In genomic region chr15:78991476-78991875, GRCh38 we compare ENCODE assay signal across 29 cellular contexts. TPM values are rescaled to one million over a fixed set of nuclear protein-coding genes. Genes with fewer than 3 reads are reported as not detected.
A peak's percentile ranks its signal among the peaks of the same experiment; 100 is the strongest.
DNase-seq lines count a peak whose midpoint lies in the region; ATAC-seq and TF ChIP-seq lines count a peak whose summit lies in the region.
"Had no signal": no experiment of that assay in that cellular context is flagged by ENCODE, and none has a peak within 500 bp of the region (broad histone marks: within the 10 kb centered on the region; RNA-seq: fewer than 3 reads in every experiment).

No MANE protein-coding gene starts in this region.

- TF ChIP-seq CTCF in RWPE1 (conservative IDR thresholded peaks at IDR 0.05; ENCODE audit: low read depth) (no peak), fibroblast of villous mesenchyme (IDR thresholded peaks at IDR 0.05; ENCODE audit: insufficient read depth, low read depth, low read length) (no peak), neural progenitor cell (IDR thresholded peaks at IDR 0.05) (no peak)

- H3K9ac ChIP-seq in neuronal stem cell (ENCODE audit: low read depth, low read length, poor library complexity) = no peak overlapping the region
- no peak overlapping the region for H3K9ac ChIP-seq in neural progenitor cell

- H3K27ac Mint-ChIP-seq in neural progenitor cell = no peak overlapping the region
- H3K27ac Mint-ChIP-seq: activated CD4-positive, alpha-beta T cell treated with anti-CD3 and anti-CD28 coated beads, Interleukin-2, amount 10 ng/mL, durations not matched to agents 7 days and 5 days; activated T-cell treated with anti-CD3 and anti-CD28 coated beads, Interleukin-2, amount 50 U/mL, for 72 hours had no signal

- no peak overlapping the region for H3K14ac ChIP-seq in neuronal stem cell (ENCODE audit: low read length)

- H3K4me2 ChIP-seq in neuronal stem cell (ENCODE audit: insufficient read depth, low read length, poor library complexity, severe bottlenecking) = no peak overlapping the region
- no peak overlapping the region for H3K4me2 ChIP-seq in neural progenitor cell

- H3K4ac ChIP-seq in neuronal stem cell (ENCODE audit: low read length) = no peak overlapping the region

- no peak overlapping the region for H3K23ac ChIP-seq in neuronal stem cell (ENCODE audit: low read depth, low read length, poor library complexity)

- H3K36me3 ChIP-seq in neuronal stem cell (replicated peaks in 1 of 2; ENCODE audit: control insufficient read depth in 2 of 2, insufficient read depth in 2 of 2, low read length in 2 of 2) = no peaks in the 10 kb centered on the region
- no peaks in the 10 kb centered on the region for H3K36me3 ChIP-seq in neural progenitor cell
- H3K36me3 ChIP-seq: heart right ventricle, tibial artery had no signal

- no peak overlapping the region for H2BK120ac ChIP-seq in neuronal stem cell (ENCODE audit: low read depth, low read length)

- peak overlapping the region; percentile 47 for H2AK5ac ChIP-seq in neuronal stem cell (ENCODE audit: low read depth, low read length)

- H3K27ac ChIP-seq in RWPE1 (peak overlapping the region; percentile 44), neuronal stem cell (replicated peaks; ENCODE audit: low read length) (no peak overlapping the region), neural progenitor cell (no peak overlapping the region)
- H3K27ac ChIP-seq: body of pancreas, foreskin keratinocyte, heart right ventricle, tibial artery had no signal

- ATAC-seq in activated T-cell treated with anti-CD3 and anti-CD28 coated beads, Interleukin-2, amount 50 U/mL, for 4 hours = no peak
- ATAC-seq: activated T-cell treated with anti-CD3 and anti-CD28 coated beads, Interleukin-2, amount 50 U/mL, for 72 hours; body of pancreas; foreskin keratinocyte; heart right ventricle; left lobe of liver; stimulated activated naive CD8-positive, alpha-beta T cell treated with anti-CD3 and anti-CD28 coated beads, Interleukin-15, amount 100 ng/mL, for 72 hours had no signal

- H3K36me3 Mint-ChIP-seq in activated T-cell treated with anti-CD3 and anti-CD28 coated beads, Interleukin-2, amount 50 U/mL, for 4 hours (ENCODE audit: insufficient read depth) = no peaks in the 10 kb centered on the region
- H3K36me3 Mint-ChIP-seq in neural progenitor cell = no peaks in the 10 kb centered on the region
- H3K36me3 Mint-ChIP-seq: naive B cell had no signal

- H3K4me1 ChIP-seq in neuronal stem cell (ENCODE audit: control insufficient read depth in 2 of 2, insufficient read depth in 1 of 2, low read depth in 1 of 2, low read length in 2 of 2) (peaks cover 2 to 6% of the 10 kb centered on the region in 2 donors), neural progenitor cell (peaks cover 5% of the 10 kb centered on the region)

- H3K4me3 ChIP-seq in fibroblast of villous mesenchyme (ENCODE audit: low read depth, low read length) = no peak overlapping the region
- H3K4me3 ChIP-seq in neuronal stem cell (ENCODE audit: low read length in 2 of 2) = no peak overlapping the region
- H3K4me3 ChIP-seq in neural progenitor cell = no peak overlapping the region
- H3K4me3 ChIP-seq: body of pancreas, heart right ventricle, tibial artery had no signal

- H3K79me2 ChIP-seq in neural progenitor cell (ENCODE audit: low read depth) = no peaks in the 10 kb centered on the region

- no peak overlapping the region for H2AFZ ChIP-seq in neuronal stem cell (ENCODE audit: low read length)
- no peak overlapping the region for H2AFZ ChIP-seq in neural progenitor cell (replicated peaks)

- no peaks in the 10 kb centered on the region for H3K9me3 Mint-ChIP-seq in activated T-cell treated with anti-CD3 and anti-CD28 coated beads, Interleukin-2, amount 50 U/mL, for 4 hours
- H3K9me3 Mint-ChIP-seq in neural progenitor cell = no peaks in the 10 kb centered on the region
- H3K9me3 Mint-ChIP-seq: activated CD4-positive, alpha-beta T cell treated with anti-CD3 and anti-CD28 coated beads, Interleukin-2, amount 10 ng/mL, durations not matched to agents 7 days and 5 days; activated T-cell treated with anti-CD3 and anti-CD28 coated beads, Interleukin-2, amount 50 U/mL, for 72 hours; naive B cell; stimulated activated naive CD8-positive, alpha-beta T cell treated with anti-CD3 and anti-CD28 coated beads, Interleukin-15, amount 100 ng/mL, for 72 hours had no signal

- no peaks in the 10 kb centered on the region for H3K4me1 Mint-ChIP-seq in activated T-cell treated with anti-CD3 and anti-CD28 coated beads, Interleukin-2, amount 50 U/mL, for 4 hours (ENCODE audit: low read depth)
- peaks cover 15% of the 10 kb centered on the region for H3K4me1 Mint-ChIP-seq in neural progenitor cell

- H2BK15ac ChIP-seq in neuronal stem cell (ENCODE audit: low read length) = no peak overlapping the region

- H3K27me3 Mint-ChIP-seq in activated T-cell treated with anti-CD3 and anti-CD28 coated beads, Interleukin-2, amount 50 U/mL, for 4 hours (ENCODE audit: low read depth) = no peaks in the 10 kb centered on the region
- H3K27me3 Mint-ChIP-seq in neural progenitor cell (ENCODE audit: insufficient read depth, low read depth) = peaks cover 8% of the 10 kb centered on the region

- no CpG with 5 or more reads among the region's 10 CpGs for WGBS in neuronal stem cell (ENCODE audit: extremely low coverage in 2 of 2, insufficient read length in 2 of 2, insufficient replicate concordance in 1 of 2), 2 donors

- H3K79me1 ChIP-seq in neuronal stem cell (ENCODE audit: low read depth, low read length) = no peaks in the 10 kb centered on the region

- DNase-seq in AG08395 (ENCODE audit: low spot score) = peak; percentile 23
- DNase-seq in RWPE1 (ENCODE audit: low spot score) = no peak
- peak; percentile 71 for DNase-seq in fibroblast of villous mesenchyme (ENCODE audit: low read depth)
- DNase-seq in neuronal stem cell (ENCODE audit: low spot score) = no peak
- no peak for DNase-seq in dermis blood vessel endothelial cell
- no peak for DNase-seq in activated T-cell treated with anti-CD3 and anti-CD28 coated beads, Interleukin-2, amount 50 U/mL, for 4 hours
- no peak for DNase-seq in neural progenitor cell (ENCODE audit: low spot score)
- no peak for DNase-seq in superior temporal gyrus (ENCODE audit: extremely low spot score)
- DNase-seq: activated CD4-positive, alpha-beta T cell treated with anti-CD3 and anti-CD28 coated beads, Interleukin-2, amount 10 ng/mL, durations not matched to agents 7 days and 5 days; activated naive CD4-positive, alpha-beta T cell; activated T-cell treated with anti-CD3 and anti-CD28 coated beads, Interleukin-2, amount 50 U/mL, for 72 hours; body of pancreas; C1 segment of cervical spinal cord; effector memory CD4-positive, alpha-beta T cell; foreskin keratinocyte; heart right ventricle; naive B cell; NCI-H1092; NCI-H187; NCI-H2171 treated with DMSO at 0.1 percent for 48 hours; NCI-H526 treated with DMSO at 0.1 percent for 48 hours; occipital lobe; SHP77 treated with DMSO at 0.1 percent for 48 hours; small intestine; stimulated activated CD4-positive, alpha-beta T cell treated with anti-CD3 and anti-CD28 coated beads, Interleukin-1b, Interleukin-23, amount 100 ng/mL, for 48 hours; stimulated activated CD8-positive, alpha-beta memory T cell treated with anti-CD3 and anti-CD28 coated beads, Interleukin-4, amount 100 ng/mL, for 48 hours; stimulated activated naive CD8-positive, alpha-beta T cell treated with anti-CD3 and anti-CD28 coated beads, Interleukin-15, amount 100 ng/mL, for 72 hours; tibial artery had no signal

- no peak overlapping the region for H2BK5ac ChIP-seq in neuronal stem cell (ENCODE audit: low read length)

- H3K9me3 ChIP-seq in neuronal stem cell (replicated peaks in 1 of 2; ENCODE audit: control insufficient read depth in 2 of 2, insufficient read depth in 1 of 2, low read depth in 1 of 2, low read length in 2 of 2) (no peaks in the 10 kb centered on the region), neural progenitor cell (ENCODE audit: low read depth) (no peaks in the 10 kb centered on the region)
- H3K9me3 ChIP-seq: body of pancreas, heart right ventricle, tibial artery had no signal

- H4K20me1 ChIP-seq in neural progenitor cell (ENCODE audit: low read depth) = no peaks in the 10 kb centered on the region

- POLR2A ChIA-PET in RWPE1 (lab: Yijun Ruan, JAX; ENCODE audit: low non-redundant PET) = no interaction called here

- H3K27me3 ChIP-seq in neuronal stem cell (ENCODE audit: control insufficient read depth in 3 of 3, insufficient read depth in 3 of 3, low read depth in 1 of 3, low read length in 3 of 3) (peaks cover 0 to 7% (median 0%) of the 10 kb centered on the region in 3 experiments), neural progenitor cell (no peaks in the 10 kb centered on the region)
- H3K27me3 ChIP-seq: body of pancreas, foreskin keratinocyte, heart right ventricle, tibial artery had no signal

- H3K4me3 Mint-ChIP-seq in activated T-cell treated with anti-CD3 and anti-CD28 coated beads, Interleukin-2, amount 50 U/mL, for 4 hours = no peak overlapping the region
- no peak overlapping the region for H3K4me3 Mint-ChIP-seq in neural progenitor cell
- H3K4me3 Mint-ChIP-seq: activated CD4-positive, alpha-beta T cell treated with anti-CD3 and anti-CD28 coated beads, Interleukin-2, amount 10 ng/mL, durations not matched to agents 7 days and 5 days; activated T-cell treated with anti-CD3 and anti-CD28 coated beads, Interleukin-2, amount 50 U/mL, for 72 hours; stimulated activated naive CD8-positive, alpha-beta T cell treated with anti-CD3 and anti-CD28 coated beads, Interleukin-15, amount 100 ng/mL, for 72 hours had no signal

- H4K91ac ChIP-seq in neuronal stem cell (ENCODE audit: low read depth, low read length, poor library complexity) = no peak overlapping the region

- H3K18ac ChIP-seq in neuronal stem cell (ENCODE audit: low read length) = no peak overlapping the region

- no peak overlapping the region for H4K8ac ChIP-seq in neuronal stem cell (ENCODE audit: low read depth, low read length)

- no peak overlapping the region for H2BK12ac ChIP-seq in neuronal stem cell (ENCODE audit: low read length)

- CTCF ChIA-PET in RWPE1 (lab: Yijun Ruan, JAX) = no interaction called here

- no peaks in the 10 kb centered on the region for H3F3A ChIP-seq in neural progenitor cell (ENCODE audit: low read depth)

RNA-seq across cellular contexts. Expression of gene CTSH, which starts 46.6 kb away (rescaled TPM):
- total RNA-seq in fibroblast of villous mesenchyme = 15.1 and 22.9 TPM in 2 replicates
- 7.8 TPM for polyA plus RNA-seq in neuronal stem cell (2013, experiment 1 of 2)
- polyA plus RNA-seq in neuronal stem cell (2013, experiment 2 of 2) = 8.7 TPM
- total RNA-seq in dermis blood vessel endothelial cell = 25.0 and 50.2 TPM in 2 replicates
- total RNA-seq in activated T-cell treated with anti-CD3 and anti-CD28 coated beads, Interleukin-2, amount 50 U/mL, for 4 hours = 10 to 100 TPM in 2 of 3 donors, 1 to 10 TPM in 1; 6.6 to 23.7 (median 16.4) TPM
- total RNA-seq in neural progenitor cell (ENCODE audit: low replicate concordance) = 3.5 and 9.0 TPM in 2 replicates

Comparison
In these comparisons a context has a peak if more than half of its experiments do, and no peak if none do; other contexts are left out.
1. DNase-seq: peak in AG08395 (single experiment) and fibroblast of villous mesenchyme (single experiment); none in RWPE1 (single experiment), neuronal stem cell (single experiment), dermis blood vessel endothelial cell (single experiment), activated T-cell treated with anti-CD3 and anti-CD28 coated beads, Interleukin-2, amount 50 U/mL, for 4 hours (single experiment), neural progenitor cell (single experiment) and superior temporal gyrus (single experiment).